ENCODE assay signal across 8 cellular contexts in the genomic region with DNA sequence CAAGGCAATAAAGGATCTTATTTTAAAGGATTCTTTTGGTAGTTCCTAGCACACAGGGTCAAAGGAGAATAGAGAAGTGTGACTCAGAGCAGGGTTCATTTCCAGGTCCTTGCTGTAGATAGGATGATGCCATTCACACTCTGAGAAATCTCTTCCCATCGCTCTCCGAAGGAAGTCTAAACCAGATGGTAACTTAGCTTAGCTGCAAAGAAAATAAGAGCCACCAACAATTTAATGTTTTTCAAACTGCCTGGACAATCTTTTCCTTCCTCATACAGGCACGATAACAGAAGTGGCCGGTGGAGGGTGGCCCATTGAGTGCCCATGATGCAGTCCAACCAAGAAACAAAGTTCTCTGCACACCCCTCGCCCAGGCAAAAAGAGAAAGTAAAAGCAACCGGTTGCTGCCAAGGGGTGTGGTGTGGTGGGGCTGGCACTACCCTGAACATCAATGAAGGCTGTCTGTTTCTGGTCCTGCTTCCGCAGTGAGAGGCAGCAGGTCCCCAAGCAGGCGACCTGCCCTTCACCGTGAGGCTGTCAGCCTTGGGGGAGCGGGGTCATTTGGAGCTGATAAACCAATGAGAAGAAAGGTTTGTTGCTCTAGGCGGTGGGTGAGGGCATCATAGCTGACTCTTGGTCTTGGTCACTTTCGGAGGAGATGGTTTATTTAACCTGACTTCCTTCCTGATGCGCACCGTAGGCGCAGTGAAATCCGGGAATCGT. TPM values are rescaled to one million over a fixed set of nuclear protein-coding genes. Genes with fewer than 3 reads are reported as not detected.
A peak's percentile ranks its signal among the peaks of the same experiment; 100 is the strongest.
DNase-seq lines count a peak whose midpoint lies in the region; ATAC-seq, FAIRE-seq and TF ChIP-seq lines count a peak whose summit lies in the region.

No MANE protein-coding gene starts in this region.

- H3K36me3 Mint-ChIP-seq in activated naive CD4-positive, alpha-beta T cell treated with anti-CD3 and anti-CD28 coated beads, Interleukin-2, amount 50 U/mL, for 72 hours, result peaks cover 25 to 28% of the 10 kb centered on the region in 2 donors

- peak overlapping the region; percentile 93 for H3K4me2 ChIP-seq in OCI-LY1 (ENCODE audit: low read length)
- peak overlapping the region; percentile 82 for H3K4me2 ChIP-seq in keratinocyte (ENCODE audit: control insufficient read depth, extremely low read depth, insufficient read depth, low read depth, low read length)

- H2AFZ ChIP-seq in OCI-LY1 (ENCODE audit: low read length) (no peak overlapping the region), keratinocyte (ENCODE audit: control insufficient read depth, low read length) (peak overlapping the region; percentile 62)

- FAIRE-seq in keratinocyte (lab: Jason Lieb, UNC), result no peak

- H3K9me1 ChIP-seq in keratinocyte (ENCODE audit: control insufficient read depth, extremely low read depth, insufficient read depth, low read length), result no peaks in the 10 kb centered on the region

- dilution Hi-C loops in keratinocyte (cut with MboI; ENCODE audit: extremely low pct_ligation_motif_present, low sequenced_read_pairs), result no loop called here

- H3K79me2 ChIP-seq in OCI-LY1 (ENCODE audit: insufficient read depth, low read length) (no peaks in the 10 kb centered on the region), keratinocyte (ENCODE audit: control insufficient read depth, insufficient read depth, low read length) (no peaks in the 10 kb centered on the region)

- no peaks in the 10 kb centered on the region for H3K9me3 ChIP-seq in OCI-LY1 (ENCODE audit: low read length)
- H3K9me3 ChIP-seq in keratinocyte (ENCODE audit: control insufficient read depth, low read depth, low read length), result no peaks in the 10 kb centered on the region

- peak overlapping the region; percentile 89 to 97 for H3K27ac Mint-ChIP-seq in activated naive CD4-positive, alpha-beta T cell treated with anti-CD3 and anti-CD28 coated beads, Interleukin-2, amount 50 U/mL, for 72 hours

- peak overlapping the region; percentile 93 for H3K4me3 ChIP-seq in GM12875 (ENCODE audit: low read depth, low read length)
- H3K4me3 ChIP-seq in OCI-LY1 (ENCODE audit: low read depth, low read length, poor library complexity, severe bottlenecking), result peak overlapping the region; percentile 77
- H3K4me3 ChIP-seq in keratinocyte (ENCODE audit: control insufficient read depth in 2 of 3, extremely low read depth in 1 of 3, insufficient read depth in 2 of 3, low read depth in 1 of 3, low read length in 3 of 3), result peak overlapping the region in 2 of 3 experiments; percentile 1 to 32

- TF ChIP-seq CTCF in GM12875 (IDR thresholded peaks at IDR 0.05; ENCODE audit: borderline replicate concordance, insufficient read depth, low read depth, low read length) (no peak), OCI-LY1 (IDR thresholded peaks at IDR 0.05; ENCODE audit: low read length) (no peak), keratinocyte (optimal IDR thresholded peaks at IDR 0.05 in 1 of 3, IDR thresholded peaks at IDR 0.05 in 1 of 3, conservative IDR thresholded peaks at IDR 0.05 in 1 of 3; ENCODE audit: extremely low read depth in 1 of 3, insufficient read depth in 2 of 3, low read length in 3 of 3) (no peak)

- peak; percentile 34 for ATAC-seq in HG02571 (IDR thresholded peaks at IDR 0.05; ENCODE audit: unreplicated experiment)
- ATAC-seq in activated naive CD4-positive, alpha-beta T cell treated with anti-CD3 and anti-CD28 coated beads, Interleukin-2, amount 50 U/mL, for 72 hours, result peak; percentile 55 to 71

- H3K9me2 ChIP-seq in OCI-LY1 (ENCODE audit: low read depth, low read length), result no peaks in the 10 kb centered on the region

- H4K20me1 ChIP-seq in OCI-LY1 (ENCODE audit: insufficient read depth, low read length) (no peaks in the 10 kb centered on the region), keratinocyte (ENCODE audit: control insufficient read depth, extremely low read depth, insufficient read depth, low read length) (no peaks in the 10 kb centered on the region)

- DNase-seq in activated naive CD4-positive, alpha-beta T cell treated with anti-CD3 and anti-CD28 coated beads, Interleukin-2, amount 50 U/mL, for 72 hours (ENCODE audit: low spot score in 2 of 2), result peak; percentile 57 to 79
- DNase-seq in keratinocyte (ENCODE audit: low read depth, low spot score) (no peak), GM19240 (ENCODE audit: insufficient read length, low spot score) (no peak), NCI-H2081 treated with DMSO at 0.1 percent for 48 hours (lab: John Stamatoyannopoulos, UW) (no peak)
- peak; percentile 34 to 40 for DNase-seq in stimulated activated CD4-positive, alpha-beta T cell treated with anti-CD3 and anti-CD28 coated beads, Interleukin-4, amount 100 ng/mL, for 48 hours (ENCODE audit: low read depth in 2 of 2)

- H3K27ac ChIP-seq in OCI-LY1 (ENCODE audit: low read depth, low read length, poor library complexity, severe bottlenecking), result peak overlapping the region; percentile 50
- no peak overlapping the region for H3K27ac ChIP-seq in keratinocyte (ENCODE audit: control insufficient read depth, insufficient read depth, low read length)

- H3K36me3 ChIP-seq in OCI-LY1 (ENCODE audit: insufficient read depth, low read length) (peaks cover 3% of the 10 kb centered on the region; the same call in 1 of the 2 replicates), keratinocyte (ENCODE audit: control insufficient read depth in 2 of 2, extremely low read depth in 1 of 2, insufficient read depth in 2 of 2, low read length in 2 of 2) (no peaks in the 10 kb centered on the region)

- H3K4me1 ChIP-seq in OCI-LY1 (ENCODE audit: insufficient read depth, low read length, severe bottlenecking) (peaks cover 15% of the 10 kb centered on the region), keratinocyte (ENCODE audit: control insufficient read depth, extremely low read depth, insufficient read depth, low read length) (peaks cover 4% of the 10 kb centered on the region)

- H3K9ac ChIP-seq in OCI-LY1 (ENCODE audit: low read length) (peak overlapping the region; percentile 83), keratinocyte (ENCODE audit: control insufficient read depth, extremely low read depth, insufficient read depth, low read length) (no peak overlapping the region)

- H3F3A ChIP-seq in OCI-LY1 (ENCODE audit: insufficient read depth, low read length), result no peaks in the 10 kb centered on the region

- H3K9me3 Mint-ChIP-seq in activated naive CD4-positive, alpha-beta T cell treated with anti-CD3 and anti-CD28 coated beads, Interleukin-2, amount 50 U/mL, for 72 hours, result no peaks in the 10 kb centered on the region

- H3K27me3 ChIP-seq in OCI-LY1 (ENCODE audit: insufficient read depth, low read length) (no peaks in the 10 kb centered on the region), keratinocyte (ENCODE audit: control insufficient read depth, extremely low read depth, insufficient read depth, low read length) (peaks cover 5% of the 10 kb centered on the region)

RNA-seq across cellular contexts. Expression of a gene that starts 1.0 kb away (rescaled TPM):
- total RNA-seq in activated naive CD4-positive, alpha-beta T cell treated with anti-CD3 and anti-CD28 coated beads, Interleukin-2, amount 50 U/mL, for 72 hours, result 10 to 100 TPM; 20.4 to 35.1 TPM
- 0.22 to 0.79 TPM (median 0.41 TPM) in 3 replicates for polyA plus RNA-seq in keratinocyte
- polyA plus RNA-seq in keratinocyte (2011; ENCODE audit: low read depth), result not detected
- 0.09 and 0.27 TPM in 2 replicates for polyA plus RNA-seq in keratinocyte (2011; cell fraction: cytosol; rRNA removed)
- 0.62 and 1.2 TPM in 2 replicates for polyA plus RNA-seq in keratinocyte (2011; cell fraction: nucleus; rRNA removed)
- 0.27 and 0.47 TPM in 2 replicates for polyA plus RNA-seq in keratinocyte (2012; ENCODE audit: low replicate concordance)
- polyA minus RNA-seq in keratinocyte, result 0.74 to 0.76 TPM in 2 of 3 replicates, not detected in the other
- polyA minus RNA-seq in keratinocyte (2011; cell fraction: cytosol; rRNA and poly(A)+ RNA removed), result not detected
- 0.63 and 4.1 TPM in 2 replicates for polyA minus RNA-seq in keratinocyte (2011; cell fraction: nucleus; rRNA and poly(A)+ RNA removed)

Comparison
In these comparisons a context has a peak if more than half of its experiments do, and no peak if none do; other contexts are left out.
1. H3K4me3 ChIP-seq: peak in every context shown above with its lines; median percentile 93 in GM12875; 77 in OCI-LY1; 16 in keratinocyte.
2. DNase-seq: peak in activated naive CD4-positive, alpha-beta T cell treated with anti-CD3 and anti-CD28 coated beads, Interleukin-2, amount 50 U/mL, for 72 hours (2 of 2) and stimulated activated CD4-positive, alpha-beta T cell treated with anti-CD3 and anti-CD28 coated beads, Interleukin-4, amount 100 ng/mL, for 48 hours (2 of 2); none in keratinocyte (single experiment), GM19240 (single experiment) and NCI-H2081 treated with DMSO at 0.1 percent for 48 hours (single experiment).